8 cellular contexts compared by ENCODE assay signal in genomic region chr12:70367268-70368141, GRCh38. TPM values are rescaled to one million over a fixed set of nuclear protein-coding genes. Genes with fewer than 3 reads are reported as not detected.
A peak's percentile ranks its signal among the peaks of the same experiment; 100 is the strongest.
DNase-seq lines count a peak whose midpoint lies in the region; ATAC-seq and TF ChIP-seq lines count a peak whose summit lies in the region.

No MANE protein-coding gene starts in this region.

- H3K9me3 Mint-ChIP-seq in T-cell: no peaks in the 10 kb centered on the region
- H3K9me3 Mint-ChIP-seq in glutamatergic neuron (ENCODE audit: unreplicated experiment): peaks cover 5% of the 10 kb centered on the region

- DNase-seq in DMS 273 (lab: John Stamatoyannopoulos, UW; ENCODE audit: unreplicated experiment) (peak; percentile 46), DMS 273 treated with DMSO at 0.1 percent for 48 hours (lab: John Stamatoyannopoulos, UW) (no peak), T-cell (no peak), glutamatergic neuron (no peak), trophoblast cell (no peak), GF-D8 (lab: John Stamatoyannopoulos, UW) (no peak), HT-29 (ENCODE audit: low spot score) (no peak), NCI-H2081 (lab: John Stamatoyannopoulos, UW) (no peak)

- H3K4me3 Mint-ChIP-seq in T-cell (peak overlapping the region; percentile 93 to 98 (median 94)), glutamatergic neuron (ENCODE audit: unreplicated experiment) (peak overlapping the region; percentile 94)

- H3K79me2 ChIP-seq in trophoblast cell (ENCODE audit: control insufficient read depth, insufficient read depth, low read length, poor library complexity): no peaks in the 10 kb centered on the region

- H3K9me3 ChIP-seq in trophoblast cell (ENCODE audit: insufficient read depth, low read depth, low read length): no peaks in the 10 kb centered on the region

- H3K27ac Mint-ChIP-seq in T-cell (peak overlapping the region in 1 of 2 donors; percentile 85), glutamatergic neuron (ENCODE audit: unreplicated experiment) (peak overlapping the region; percentile 93)

- peaks cover 6% of the 10 kb centered on the region for H3K79me1 ChIP-seq in trophoblast cell (ENCODE audit: low read length)

- H3K9ac ChIP-seq in trophoblast cell (ENCODE audit: low read length): peak overlapping the region; percentile 21

- H3K4me3 ChIP-seq in trophoblast cell (ENCODE audit: low read depth, low read length): peak overlapping the region; percentile 83

- H3K27me3 Mint-ChIP-seq in T-cell (peaks cover 0 to 6% of the 10 kb centered on the region in 2 donors), glutamatergic neuron (ENCODE audit: unreplicated experiment) (peaks cover 6% of the 10 kb centered on the region)

- peaks cover 0 to 6% of the 10 kb centered on the region in 2 experiments for H3K4me1 ChIP-seq in trophoblast cell (ENCODE audit: control insufficient read depth in 1 of 2, insufficient read depth in 2 of 2, low read length in 2 of 2)

- H2BK5ac ChIP-seq in trophoblast cell (ENCODE audit: low read depth, low read length, poor library complexity): no peak overlapping the region

- no peak overlapping the region for H3K4ac ChIP-seq in trophoblast cell (ENCODE audit: low read depth, low read length)

- no peaks in the 10 kb centered on the region for H3K27me3 ChIP-seq in trophoblast cell (ENCODE audit: insufficient read depth, low read length)

- H3K36me3 Mint-ChIP-seq in T-cell (no peaks in the 10 kb centered on the region), glutamatergic neuron (ENCODE audit: unreplicated experiment) (peaks cover 12% of the 10 kb centered on the region)

- no peak overlapping the region for H3K23ac ChIP-seq in trophoblast cell (ENCODE audit: low read length)

- H2BK12ac ChIP-seq in trophoblast cell (ENCODE audit: low read length): no peak overlapping the region

- no peak overlapping the region for H4K12ac ChIP-seq in trophoblast cell (ENCODE audit: low read depth, low read length)

- POLR2A ChIA-PET in T-cell (lab: Charles Lee): interaction anchor here in 1 of 2 donors (1.1 kb wide), 1 partner anchor 1388 kb away, joined by 3 read pairs; no protein-coding TSS in a partner anchor

- no peak overlapping the region for H4K8ac ChIP-seq in trophoblast cell (ENCODE audit: low read depth, low read length)

- no peak overlapping the region for H3K14ac ChIP-seq in trophoblast cell (ENCODE audit: low read length)

- no CpG with 5 or more reads among the region's 19 CpGs for WGBS in trophoblast cell (ENCODE audit: extremely low coverage, insufficient coverage, insufficient read length)

- H4K91ac ChIP-seq in trophoblast cell (ENCODE audit: low read depth, low read length): no peak overlapping the region

- no peak for ATAC-seq in T-cell (replicated peaks in 1 of 4)

- peak overlapping the region; percentile 34 for H3K18ac ChIP-seq in trophoblast cell (ENCODE audit: low read length)

- no peak overlapping the region for H2BK120ac ChIP-seq in trophoblast cell (ENCODE audit: insufficient read depth, low read length, poor library complexity)

- no peak overlapping the region for H3K27ac ChIP-seq in trophoblast cell (ENCODE audit: low read depth, low read length)

- no peaks in the 10 kb centered on the region for H3K36me3 ChIP-seq in trophoblast cell (ENCODE audit: control insufficient read depth in 1 of 2, insufficient read depth in 2 of 2, low read length in 2 of 2)

- CTCF ChIA-PET in T-cell (lab: Charles Lee): interaction anchor here (0.6 to 0.7 kb wide), 4 partner anchors 8 to 110 kb away, joined by 3 to 7 read pairs (median 3); no protein-coding TSS in a partner anchor

- peak overlapping the region; percentile 61 for H2AFZ ChIP-seq in trophoblast cell (ENCODE audit: insufficient read depth, low read length, poor library complexity)

- H2AK5ac ChIP-seq in trophoblast cell (ENCODE audit: low read length): no peak overlapping the region

- H3K4me2 ChIP-seq in trophoblast cell (ENCODE audit: low read length): peak overlapping the region; percentile 99

- peaks cover 27 to 35% (median 27%) of the 10 kb centered on the region in 3 donors for H3K4me1 Mint-ChIP-seq in T-cell
- peaks cover 9% of the 10 kb centered on the region for H3K4me1 Mint-ChIP-seq in glutamatergic neuron (ENCODE audit: low read depth, unreplicated experiment)

- no peak for TF ChIP-seq CTCF in glutamatergic neuron (IDR thresholded peaks at IDR 0.05; ENCODE audit: partially characterized antibody, unreplicated experiment)

RNA-seq across cellular contexts. Expression of gene KCNMB4, which starts 1.4 kb away (rescaled TPM):
- total RNA-seq in T-cell (1 to 10 TPM in 4 of 5 donors, under 1 TPM in 1; 0.79 to 2.6 (median 1.5) TPM), glutamatergic neuron (ENCODE audit: unreplicated experiment) (18.7 TPM)
- polyA plus RNA-seq in trophoblast cell (2013): 6.9 and 7.2 TPM in 2 replicates
- 0.58 and 1.3 TPM in 2 replicates for total RNA-seq in HT-29 (2014; rRNA removed; shearing (Covaris generic))
